In genomic region chr1:90201467-90202358, GRCh38 we compare ENCODE assay signal across 15 cellular contexts.
DNase-seq lines count a peak whose midpoint lies in the region; ATAC-seq and TF ChIP-seq lines count a peak whose summit lies in the region.
"Had no signal": no experiment of that assay in that cellular context is flagged by ENCODE, and none has a peak within 500 bp of the region (broad histone marks: within the 10 kb centered on the region; RNA-seq: fewer than 3 reads in every experiment).

No MANE protein-coding gene starts in this region.

- ATAC-seq in activated CD8-positive, alpha-beta T cell treated with anti-CD3 and anti-CD28 coated beads, Interleukin-2, amount 10 ng/mL, durations not matched to agents 7 days and 5 days, result no peak
- ATAC-seq in HG03045 (IDR thresholded peaks at IDR 0.05; ENCODE audit: unreplicated experiment), result no peak
- ATAC-seq: psoas muscle had no signal

- H3K36me3 Mint-ChIP-seq in activated CD4-positive, alpha-beta T cell treated with anti-CD3 and anti-CD28 coated beads, Interleukin-2, amount 10 ng/mL, durations not matched to agents 24 days and 14 days (ENCODE audit: low read depth), result no peaks in the 10 kb centered on the region
- H3K36me3 Mint-ChIP-seq in activated CD8-positive, alpha-beta T cell treated with anti-CD3 and anti-CD28 coated beads, Interleukin-2, amount 10 ng/mL, durations not matched to agents 7 days and 5 days (ENCODE audit: low read depth), result no peaks in the 10 kb centered on the region

- peak overlapping the region in 1 of 5 donors; percentile 48 for H3K27ac ChIP-seq in stomach
- H3K27ac ChIP-seq: HL-60, psoas muscle, SK-N-MC, tibial artery had no signal

- no peaks in the 10 kb centered on the region for H3K36me3 ChIP-seq in stomach
- H3K36me3 ChIP-seq: tibial artery had no signal

- H3K9me3 Mint-ChIP-seq in activated CD4-positive, alpha-beta T cell treated with anti-CD3 and anti-CD28 coated beads, Interleukin-2, amount 10 ng/mL, durations not matched to agents 24 days and 14 days, result no peaks in the 10 kb centered on the region
- H3K9me3 Mint-ChIP-seq in activated CD8-positive, alpha-beta T cell treated with anti-CD3 and anti-CD28 coated beads, Interleukin-2, amount 10 ng/mL, durations not matched to agents 7 days and 5 days (ENCODE audit: insufficient read depth), result no peaks in the 10 kb centered on the region
- H3K9me3 Mint-ChIP-seq: activated B cell treated with CpG ODN at 0.5 μM for 24 hours had no signal

- CTCF ChIA-PET in activated CD8-positive, alpha-beta T cell treated with anti-CD3 and anti-CD28 coated beads, Interleukin-2, amount 10 ng/mL, durations not matched to agents 7 days and 5 days (lab: Charles Lee), result no interaction called here

- TF ChIP-seq CTCF in WI38 (IDR thresholded peaks at IDR 0.05; ENCODE audit: low read depth, low read length) (no peak), fibroblast of villous mesenchyme (IDR thresholded peaks at IDR 0.05; ENCODE audit: insufficient read depth, low read depth, low read length) (no peak), stomach (IDR thresholded peaks at IDR 0.05) (no peak)

- peaks cover 0 to 14% (median 4%) of the 10 kb centered on the region in 4 donors for H3K4me1 ChIP-seq in stomach
- H3K4me1 ChIP-seq: psoas muscle, tibial artery had no signal

- TF ChIP-seq EP300 in stomach (IDR thresholded peaks at IDR 0.05), result no peak

- TF ChIP-seq POLR2A in stomach (IDR thresholded peaks at IDR 0.05), result no peak

- 20 to 40% (median 36%) methylated on average over 6 of the region's 6 CpGs for WGBS in stomach, 5 donors

- H3K27me3 ChIP-seq in stomach, result no peaks in the 10 kb centered on the region
- H3K27me3 ChIP-seq: tibial artery had no signal

- no peak overlapping the region for H3K4me3 Mint-ChIP-seq in activated CD4-positive, alpha-beta T cell treated with anti-CD3 and anti-CD28 coated beads, Interleukin-2, amount 10 ng/mL, durations not matched to agents 24 days and 14 days
- H3K4me3 Mint-ChIP-seq in activated CD8-positive, alpha-beta T cell treated with anti-CD3 and anti-CD28 coated beads, Interleukin-2, amount 10 ng/mL, durations not matched to agents 7 days and 5 days, result no peak overlapping the region
- H3K4me3 Mint-ChIP-seq: activated B cell treated with CpG ODN at 0.5 μM for 24 hours had no signal

- peaks cover under 1% of the 10 kb centered on the region for H3K27me3 Mint-ChIP-seq in activated CD4-positive, alpha-beta T cell treated with anti-CD3 and anti-CD28 coated beads, Interleukin-2, amount 10 ng/mL, durations not matched to agents 24 days and 14 days
- H3K27me3 Mint-ChIP-seq in activated CD8-positive, alpha-beta T cell treated with anti-CD3 and anti-CD28 coated beads, Interleukin-2, amount 10 ng/mL, durations not matched to agents 7 days and 5 days (ENCODE audit: low read depth), result peaks cover 1% of the 10 kb centered on the region

- POLR2A ChIA-PET in activated CD8-positive, alpha-beta T cell treated with anti-CD3 and anti-CD28 coated beads, Interleukin-2, amount 10 ng/mL, durations not matched to agents 7 days and 5 days (lab: Charles Lee), result no interaction called here

- H3K4me1 Mint-ChIP-seq in activated CD4-positive, alpha-beta T cell treated with anti-CD3 and anti-CD28 coated beads, Interleukin-2, amount 10 ng/mL, durations not matched to agents 24 days and 14 days, result no peaks in the 10 kb centered on the region
- H3K4me1 Mint-ChIP-seq in activated CD8-positive, alpha-beta T cell treated with anti-CD3 and anti-CD28 coated beads, Interleukin-2, amount 10 ng/mL, durations not matched to agents 7 days and 5 days (ENCODE audit: low read depth), result no peaks in the 10 kb centered on the region
- H3K4me1 Mint-ChIP-seq: activated B cell treated with CpG ODN at 0.5 μM for 24 hours had no signal

- H3K4me3 ChIP-seq in WI38 (ENCODE audit: low read depth, low read length), result peak overlapping the region; percentile 24
- no peak overlapping the region for H3K4me3 ChIP-seq in fibroblast of villous mesenchyme (ENCODE audit: low read depth, low read length)
- H3K4me3 ChIP-seq in stomach, result peak overlapping the region in 3 of 4 donors; percentile 1 to 19 (median 15)
- H3K4me3 ChIP-seq: psoas muscle, SK-N-MC, tibial artery had no signal

- no peaks in the 10 kb centered on the region for H3K9me3 ChIP-seq in stomach
- H3K9me3 ChIP-seq: psoas muscle, tibial artery had no signal

- DNase-seq in activated CD4-positive, alpha-beta T cell treated with anti-CD3 and anti-CD28 coated beads, Interleukin-2, amount 10 ng/mL, durations not matched to agents 24 days and 14 days, result peak; percentile 46
- no peak for DNase-seq in activated CD4-positive, alpha-beta T cell treated with anti-CD3 and anti-CD28 coated beads for 1 hour
- peak; percentile 1 for DNase-seq in fibroblast of villous mesenchyme (ENCODE audit: low read depth)
- peak; percentile 50 for DNase-seq in stomach
- DNase-seq in activated CD8-positive, alpha-beta T cell treated with anti-CD3 and anti-CD28 coated beads, Interleukin-2, amount 10 ng/mL, durations not matched to agents 7 days and 5 days, result no peak
- no peak for DNase-seq in germinal center (ENCODE audit: low spot score)
- DNase-seq: activated B cell treated with CpG ODN at 0.5 μM for 24 hours, DMS153, MM.1S, psoas muscle, tibial artery had no signal

- intact Hi-C loops in activated CD4-positive, alpha-beta T cell treated with anti-CD3 and anti-CD28 coated beads, Interleukin-2, amount 10 ng/mL, durations not matched to agents 24 days and 14 days (cut with micrococcal nuclease), result no loop called here
- intact Hi-C loops in stomach (cut with DNase I; ENCODE audit: low total_unique reads), result no loop called here

- H3K27ac Mint-ChIP-seq in activated CD4-positive, alpha-beta T cell treated with anti-CD3 and anti-CD28 coated beads, Interleukin-2, amount 10 ng/mL, durations not matched to agents 24 days and 14 days, result no peak overlapping the region
- no peak overlapping the region for H3K27ac Mint-ChIP-seq in activated CD8-positive, alpha-beta T cell treated with anti-CD3 and anti-CD28 coated beads, Interleukin-2, amount 10 ng/mL, durations not matched to agents 7 days and 5 days
- H3K27ac Mint-ChIP-seq: activated B cell treated with CpG ODN at 0.5 μM for 24 hours had no signal

Comparison
In these comparisons a context has a peak if more than half of its experiments do, and no peak if none do; other contexts are left out.
1. DNase-seq: peak in activated CD4-positive, alpha-beta T cell treated with anti-CD3 and anti-CD28 coated beads, Interleukin-2, amount 10 ng/mL, durations not matched to agents 24 days and 14 days (single experiment), fibroblast of villous mesenchyme (single experiment) and stomach (single experiment); none in activated CD4-positive, alpha-beta T cell treated with anti-CD3 and anti-CD28 coated beads for 1 hour (single experiment), activated CD8-positive, alpha-beta T cell treated with anti-CD3 and anti-CD28 coated beads, Interleukin-2, amount 10 ng/mL, durations not matched to agents 7 days and 5 days (single experiment) and germinal center (single experiment).